Comparison of ENCODE assay signal across 18 cellular contexts in genomic region chr10:89946106-89946505, GRCh38.
DNase-seq lines count a peak whose midpoint lies in the region; ATAC-seq and TF ChIP-seq lines count a peak whose summit lies in the region.
"Had no signal": no experiment of that assay in that cellular context is flagged by ENCODE, and none has a peak within 500 bp of the region (broad histone marks: within the 10 kb centered on the region; RNA-seq: fewer than 3 reads in every experiment).

No MANE protein-coding gene starts in this region.

- no peak overlapping the region for H3K27ac ChIP-seq in CD8-positive, alpha-beta memory T cell (ENCODE audit: low read depth, low read length)
- H3K27ac ChIP-seq in coronary artery, result no peak overlapping the region
- H3K27ac ChIP-seq: lower lobe of right lung, neural progenitor cell had no signal

- H3K36me3 Mint-ChIP-seq in CD8-positive, alpha-beta memory T cell, result peaks cover 0 to 2% (median 0%) of the 10 kb centered on the region in 3 donors
- H3K36me3 Mint-ChIP-seq: neural progenitor cell had no signal

- H3K27ac Mint-ChIP-seq in CD8-positive, alpha-beta memory T cell, result peak overlapping the region in 2 of 8 donors; percentile 13 to 26
- H3K27ac Mint-ChIP-seq: CD4-positive, alpha-beta T cell; neural progenitor cell had no signal

- DNase-seq in CD8-positive, alpha-beta memory T cell, result no peak
- DNase-seq in M059J (ENCODE audit: low read depth) (peak; percentile 40), coronary artery (ENCODE audit: low spot score) (no peak), renal cortical epithelial cell (ENCODE audit: low read depth) (peak; percentile 29), dermis blood vessel endothelial cell (no peak), sciatic nerve (ENCODE audit: low spot score) (no peak), NCI-H748 (lab: John Stamatoyannopoulos, UW; ENCODE audit: unreplicated experiment) (no peak)
- DNase-seq: activated naive CD4-positive, alpha-beta T cell treated with Interleukin-2 at 50 U/mL for 16 hours; CD4-positive, alpha-beta T cell; effector memory CD4-positive, alpha-beta T cell; lower lobe of right lung; NCI-H1930; NCI-H524 treated with DMSO at 0.1 percent for 48 hours; right cardiac atrium; stimulated activated naive CD4-positive, alpha-beta T cell treated with Interleukin-2 at 50 U/mL for 16 hours; SW 1271 had no signal

- no peaks in the 10 kb centered on the region for H3K36me3 ChIP-seq in CD8-positive, alpha-beta memory T cell (ENCODE audit: insufficient read depth, low read length)
- H3K36me3 ChIP-seq: lower lobe of right lung, neural progenitor cell had no signal

- H3K9me3 ChIP-seq in CD8-positive, alpha-beta memory T cell (ENCODE audit: low read length), result no peaks in the 10 kb centered on the region
- H3K9me3 ChIP-seq: lower lobe of right lung had no signal

- POLR2A ChIA-PET in CD8-positive, alpha-beta memory T cell (lab: Charles Lee), result no interaction called here

- H3K27me3 Mint-ChIP-seq in CD8-positive, alpha-beta memory T cell, result peaks cover 1 to 4% of the 10 kb centered on the region in 2 donors
- H3K27me3 Mint-ChIP-seq: CD4-positive, alpha-beta T cell had no signal

- peaks cover 7 to 17% (median 12%) of the 10 kb centered on the region in 3 donors for H3K4me1 Mint-ChIP-seq in CD8-positive, alpha-beta memory T cell
- H3K4me1 Mint-ChIP-seq: neural progenitor cell had no signal

- no peak for TF ChIP-seq CTCF in coronary artery (IDR thresholded peaks at IDR 0.05)

- CTCF ChIA-PET in CD8-positive, alpha-beta memory T cell (lab: Charles Lee), result no interaction called here

- no peaks in the 10 kb centered on the region for H3K27me3 ChIP-seq in CD8-positive, alpha-beta memory T cell (ENCODE audit: insufficient read depth, low read length, poor library complexity, severe bottlenecking)
- H3K27me3 ChIP-seq: neural progenitor cell had no signal

- H3K4me3 ChIP-seq in CD8-positive, alpha-beta memory T cell (ENCODE audit: low read length), result no peak overlapping the region
- H3K4me3 ChIP-seq in coronary artery, result peak overlapping the region; percentile 21
- H3K4me3 ChIP-seq: lower lobe of right lung, neural progenitor cell had no signal

- intact Hi-C loops in sciatic nerve (cut with DNase I), result no loop called here

- peak overlapping the region in 6 of 7 donors; percentile 6 to 66 (median 43) for H3K4me3 Mint-ChIP-seq in CD8-positive, alpha-beta memory T cell
- H3K4me3 Mint-ChIP-seq: CD4-positive, alpha-beta T cell; neural progenitor cell had no signal

- no peaks in the 10 kb centered on the region for H3K4me1 ChIP-seq in CD8-positive, alpha-beta memory T cell (ENCODE audit: insufficient read depth, low read length)
- H3K4me1 ChIP-seq: lower lobe of right lung, neural progenitor cell had no signal

- H3K9me3 Mint-ChIP-seq in CD8-positive, alpha-beta memory T cell, result peaks cover 0 to 2% (median 0%) of the 10 kb centered on the region in 5 donors

- ATAC-seq in sciatic nerve, result no peak
- ATAC-seq: lower lobe of right lung, Panc1, right cardiac atrium had no signal

Comparison
In these comparisons a context has a peak if more than half of its experiments do, and no peak if none do; other contexts are left out.
1. DNase-seq: peak in M059J (single experiment) and renal cortical epithelial cell (single experiment); none in CD8-positive, alpha-beta memory T cell (0 of 5), coronary artery (single experiment), dermis blood vessel endothelial cell (single experiment), sciatic nerve (single experiment) and NCI-H748 (single experiment).